In genomic region chr17:45440860-45441515, GRCh38 we compare ENCODE assay signal across 1 cellular context.
TF ChIP-seq lines count a peak whose summit lies in the region.

No MANE protein-coding gene starts in this region.

TF ChIP-seq in GM12878, 131 proteins besides CTCF, POLR2A, EP300 and RAD21 (continued from another document):
- peak; percentile 59 for TF ChIP-seq SKIL (IDR thresholded peaks at IDR 0.05; ENCODE audit: low read depth, poor library complexity, severe bottlenecking)
- TF ChIP-seq NR2F1 (conservative IDR thresholded peaks at IDR 0.05): peak; percentile 81; the same call in 1 of the 2 replicates
- peak; percentile 35 for TF ChIP-seq SP1 (IDR thresholded peaks at IDR 0.05; ENCODE audit: low read depth, low read length)
- TF ChIP-seq IKZF2 (IDR thresholded peaks at IDR 0.05): peak; percentile 72 to 81
- TF ChIP-seq EGR1 (IDR thresholded peaks at IDR 0.05; ENCODE audit: borderline replicate concordance in 1 of 2, low read depth in 2 of 2, low read length in 2 of 2): peak in 1 of 2 experiments; percentile 74; a peak in 2 of 3 replicates
- TF ChIP-seq RELB (IDR thresholded peaks at IDR 0.05; ENCODE audit: low read depth): peak; percentile 55
- TF ChIP-seq TCF12 (IDR thresholded peaks at IDR 0.05; ENCODE audit: low read depth, low read length): peak; percentile 88
- peak; percentile 76 for TF ChIP-seq IKZF1 (conservative IDR thresholded peaks at IDR 0.05)
- TF ChIP-seq TCF7 (IDR thresholded peaks at IDR 0.05; ENCODE audit: borderline replicate concordance): peak; percentile 72
- 0 out of 2 replicates have a peak, but pooled peaks have one; percentile 30 for TF ChIP-seq NFIC (IDR thresholded peaks at IDR 0.05; ENCODE audit: low read depth, low read length)
- TF ChIP-seq EED (IDR thresholded peaks at IDR 0.05; ENCODE audit: low read depth): peak; percentile 89
- peak; percentile 83 for TF ChIP-seq RUNX3 (IDR thresholded peaks at IDR 0.05; ENCODE audit: low read length)
- 0 out of 2 replicates have a peak, but pooled peaks have one; percentile 22 for TF ChIP-seq BCL11A (IDR thresholded peaks at IDR 0.05; ENCODE audit: low read depth, low read length)
- TF ChIP-seq PAX5 (IDR thresholded peaks at IDR 0.05; ENCODE audit: borderline replicate concordance, low read depth, low read length): peak; percentile 27; the same call in 1 of the 2 replicates
- TF ChIP-seq IRF4 (IDR thresholded peaks at IDR 0.05; ENCODE audit: low read depth, low read length): peak; percentile 52; the same call in 1 of the 2 replicates
- peak; percentile 65 for TF ChIP-seq CREM (IDR thresholded peaks at IDR 0.05; ENCODE audit: low read depth)
- 0 out of 2 replicates have a peak, but pooled peaks have one; percentile 32 for TF ChIP-seq TBL1XR1 (IDR thresholded peaks at IDR 0.05; ENCODE audit: low read depth, low read length)
- 0 out of 2 replicates have a peak, but pooled peaks have one; percentile 15 for TF ChIP-seq ATF7 (IDR thresholded peaks at IDR 0.05; ENCODE audit: low read depth)
- peak; percentile 52; the same call in 1 of the 2 replicates for TF ChIP-seq FOXM1 (IDR thresholded peaks at IDR 0.05; ENCODE audit: low read depth, low read length)
- TF ChIP-seq TCF3 (IDR thresholded peaks at IDR 0.05; ENCODE audit: borderline replicate concordance, insufficient read depth, low read depth, low read length): peak; percentile 82
